34 cellular contexts compared by ENCODE assay signal in the genomic region with DNA sequence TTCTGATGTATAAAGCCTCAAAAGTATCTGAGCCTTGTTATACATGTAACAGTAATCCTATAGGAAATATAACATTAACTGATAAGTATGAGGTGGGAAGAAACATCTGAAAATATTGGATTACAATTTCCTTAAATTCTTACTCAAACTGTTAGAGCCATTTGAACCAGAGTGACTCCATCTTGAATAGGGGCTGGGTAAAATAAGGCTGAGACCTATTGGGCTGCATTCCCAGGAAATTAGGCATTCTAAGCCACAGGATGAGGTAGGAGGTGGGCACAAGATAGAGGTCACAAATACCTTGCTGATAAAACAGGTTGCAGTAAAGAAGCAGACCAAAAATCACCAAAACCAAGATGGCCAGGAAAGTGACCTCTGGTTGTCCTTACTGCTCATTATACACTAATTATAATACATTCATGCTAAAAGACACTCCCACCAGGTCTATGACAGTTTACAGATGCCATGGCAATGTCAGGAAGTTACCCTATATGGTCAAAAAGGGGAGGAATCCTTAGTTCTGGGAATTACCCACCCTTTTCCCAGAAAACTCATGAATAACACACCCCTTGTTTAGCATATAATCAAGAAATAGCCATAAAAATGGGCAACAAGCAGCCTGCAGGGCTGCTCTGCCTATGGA.
"Had no signal": no experiment of that assay in that cellular context is flagged by ENCODE, and none has a peak within 500 bp of the region (broad histone marks: within the 10 kb centered on the region; RNA-seq: fewer than 3 reads in every experiment).

No MANE protein-coding gene starts in this region.

- H3K9me3 Mint-ChIP-seq: activated CD4-positive, alpha-beta T cell treated with anti-CD3 and anti-CD28 coated beads, Interleukin-2, amount 10 ng/mL, durations not matched to agents 24 days and 14 days; dendritic cell treated with granulocyte-macrophage colony-stimulating factor and Interleukin-4, amounts not matched to agents 40 ng/mL and 50 ng/mL, for 4 days had no signal

- ATAC-seq: activated CD4-positive, alpha-beta T cell treated with anti-CD3 and anti-CD28 coated beads for 36 hours; activated T-cell treated with anti-CD3 and anti-CD28 coated beads, Interleukin-2, amount 50 U/mL, for 72 hours; effector memory CD8-positive, alpha-beta T cell; foreskin keratinocyte; gastrocnemius medialis; heart right ventricle; T-helper 17 cell had no signal

- H3K4me3 ChIP-seq: coronary artery, dorsolateral prefrontal cortex, esophagus muscularis mucosa, gastrocnemius medialis, heart right ventricle had no signal

- H3K9me3 ChIP-seq: esophagus muscularis mucosa, gastrocnemius medialis, heart right ventricle had no signal

- H3K27ac Mint-ChIP-seq: activated B cell treated with CpG ODN at 0.5 μM for 24 hours; activated CD4-positive, alpha-beta memory T cell treated with anti-CD3 and anti-CD28 coated beads, Interleukin-2, amount 10 ng/mL, durations not matched to agents 7 days and 5 days; activated CD4-positive, alpha-beta T cell treated with anti-CD3 and anti-CD28 coated beads for 36 hours; activated CD4-positive, alpha-beta T cell treated with anti-CD3 and anti-CD28 coated beads, Interleukin-2, amount 10 ng/mL, durations not matched to agents 24 days and 14 days; activated naive CD4-positive, alpha-beta T cell treated with anti-CD3 and anti-CD28 coated beads, Interleukin-2, amount 10 ng/mL, durations not matched to agents 7 days and 5 days; activated naive CD8-positive, alpha-beta T cell; activated T-cell treated with anti-CD3 and anti-CD28 coated beads, Interleukin-2, amount 50 U/mL, for 24 hours; activated T-cell treated with anti-CD3 and anti-CD28 coated beads, Interleukin-2, amount 50 U/mL, for 72 hours; dendritic cell treated with granulocyte-macrophage colony-stimulating factor and Interleukin-4, amounts not matched to agents 40 ng/mL and 50 ng/mL, for 4 days; effector memory CD8-positive, alpha-beta T cell; T-helper 17 cell; T-helper 2 cell treated with Interferon-gamma antibody and Interleukin-4, amounts not matched to agents 5 μg/mL and 100 μg/mL, for 36 hours had no signal

- H3K36me3 Mint-ChIP-seq: activated naive CD4-positive, alpha-beta T cell treated with anti-CD3 and anti-CD28 coated beads, Interleukin-2, amount 10 ng/mL, durations not matched to agents 7 days and 5 days; activated naive CD8-positive, alpha-beta T cell had no signal

- DNase-seq: activated B cell treated with CpG ODN at 0.5 μM for 24 hours; activated CD4-positive, alpha-beta memory T cell treated with anti-CD3 and anti-CD28 coated beads, Interleukin-2, amount 10 ng/mL, durations not matched to agents 7 days and 5 days; activated CD4-positive, alpha-beta T cell treated with anti-CD3 and anti-CD28 coated beads for 36 hours; activated CD4-positive, alpha-beta T cell treated with anti-CD3 and anti-CD28 coated beads, Interleukin-2, amount 10 ng/mL, durations not matched to agents 24 days and 14 days; activated CD4-positive, alpha-beta T cell treated with anti-CD3 and anti-CD28 coated beads, Interleukin-2, amount 50 U/mL, for 4 hours; activated CD4-positive, CD25-positive, alpha-beta regulatory T cell treated with anti-CD3 and anti-CD28 coated beads, Interleukin-2, amount 50 U/mL, for 72 hours; activated CD8-positive, alpha-beta memory T cell treated with anti-CD3 and anti-CD28 coated beads, Interleukin-2, amount 50 U/mL, for 48 hours; activated gamma-delta T cell; activated naive CD4-positive, alpha-beta T cell; activated naive CD4-positive, alpha-beta T cell treated with anti-CD3 and anti-CD28 coated beads, Interleukin-2, amount 10 ng/mL, durations not matched to agents 7 days and 5 days; activated T-cell treated with anti-CD3 and anti-CD28 coated beads for 4 hours; activated T-cell treated with anti-CD3 and anti-CD28 coated beads, Interleukin-2, amount 50 U/mL, for 24 hours; activated T-cell treated with anti-CD3 and anti-CD28 coated beads, Interleukin-2, amount 50 U/mL, for 72 hours; amniotic stem cell; anterior cingulate cortex; brain microvascular endothelial cell; dorsolateral prefrontal cortex; effector memory CD8-positive, alpha-beta T cell; erythroblast; foreskin keratinocyte; gastrocnemius medialis; heart right ventricle; T-helper 1 cell; T-helper 17 cell; T1000; WERI-Rb-1 had no signal

- H3K27me3 Mint-ChIP-seq: activated B cell treated with CpG ODN at 0.5 μM for 24 hours; activated CD4-positive, alpha-beta memory T cell treated with anti-CD3 and anti-CD28 coated beads, Interleukin-2, amount 10 ng/mL, durations not matched to agents 7 days and 5 days; activated CD4-positive, alpha-beta T cell treated with anti-CD3 and anti-CD28 coated beads for 36 hours; activated CD4-positive, alpha-beta T cell treated with anti-CD3 and anti-CD28 coated beads, Interleukin-2, amount 10 ng/mL, durations not matched to agents 24 days and 14 days; activated naive CD4-positive, alpha-beta T cell treated with anti-CD3 and anti-CD28 coated beads, Interleukin-2, amount 10 ng/mL, durations not matched to agents 7 days and 5 days; activated naive CD8-positive, alpha-beta T cell; activated T-cell treated with anti-CD3 and anti-CD28 coated beads, Interleukin-2, amount 50 U/mL, for 24 hours; central memory CD8-positive, alpha-beta T cell; dendritic cell treated with granulocyte-macrophage colony-stimulating factor and Interleukin-4, amounts not matched to agents 40 ng/mL and 50 ng/mL, for 4 days; effector memory CD8-positive, alpha-beta T cell; T-helper 17 cell had no signal

- H3K36me3 ChIP-seq: brain microvascular endothelial cell, esophagus muscularis mucosa, gastrocnemius medialis, heart right ventricle, WERI-Rb-1 had no signal

- H3K27me3 ChIP-seq: brain microvascular endothelial cell, esophagus muscularis mucosa, foreskin keratinocyte, gastrocnemius medialis, heart right ventricle had no signal

- H3K4me3 Mint-ChIP-seq: activated B cell treated with CpG ODN at 0.5 μM for 24 hours; activated CD4-positive, alpha-beta memory T cell treated with anti-CD3 and anti-CD28 coated beads, Interleukin-2, amount 10 ng/mL, durations not matched to agents 7 days and 5 days; activated CD4-positive, alpha-beta T cell treated with anti-CD3 and anti-CD28 coated beads for 36 hours; activated CD4-positive, alpha-beta T cell treated with anti-CD3 and anti-CD28 coated beads, Interleukin-2, amount 10 ng/mL, durations not matched to agents 24 days and 14 days; activated naive CD4-positive, alpha-beta T cell treated with anti-CD3 and anti-CD28 coated beads, Interleukin-2, amount 10 ng/mL, durations not matched to agents 7 days and 5 days; activated naive CD8-positive, alpha-beta T cell; activated T-cell treated with anti-CD3 and anti-CD28 coated beads, Interleukin-2, amount 50 U/mL, for 24 hours; activated T-cell treated with anti-CD3 and anti-CD28 coated beads, Interleukin-2, amount 50 U/mL, for 72 hours; central memory CD8-positive, alpha-beta T cell; dendritic cell treated with granulocyte-macrophage colony-stimulating factor and Interleukin-4, amounts not matched to agents 40 ng/mL and 50 ng/mL, for 4 days; effector memory CD8-positive, alpha-beta T cell; T-helper 17 cell; T-helper 2 cell treated with Interferon-gamma antibody and Interleukin-4, amounts not matched to agents 5 μg/mL and 100 μg/mL, for 36 hours had no signal

- H3K27ac ChIP-seq: brain microvascular endothelial cell, coronary artery, dorsolateral prefrontal cortex, esophagus muscularis mucosa, foreskin keratinocyte, gastrocnemius medialis, heart right ventricle, WERI-Rb-1 had no signal

- H3K4me1 Mint-ChIP-seq: activated CD4-positive, alpha-beta memory T cell treated with anti-CD3 and anti-CD28 coated beads, Interleukin-2, amount 10 ng/mL, durations not matched to agents 7 days and 5 days; activated CD4-positive, alpha-beta T cell treated with anti-CD3 and anti-CD28 coated beads for 36 hours; activated CD4-positive, alpha-beta T cell treated with anti-CD3 and anti-CD28 coated beads, Interleukin-2, amount 10 ng/mL, durations not matched to agents 24 days and 14 days; activated naive CD4-positive, alpha-beta T cell treated with anti-CD3 and anti-CD28 coated beads, Interleukin-2, amount 10 ng/mL, durations not matched to agents 7 days and 5 days; central memory CD8-positive, alpha-beta T cell; T-helper 17 cell had no signal

- H3K4me1 ChIP-seq: esophagus muscularis mucosa, foreskin keratinocyte, gastrocnemius medialis had no signal

- FAIRE-seq: astrocyte, bronchial epithelial cell had no signal
